In genomic region chr11:64642876-64643257, GRCh38 we compare ENCODE assay signal across 1 cellular context.
TF ChIP-seq lines count a peak whose summit lies in the region.

No MANE protein-coding gene starts in this region.

TF ChIP-seq in endothelial cell of umbilical vein, 7 proteins besides CTCF, POLR2A, EP300 and RAD21 (continued from another document):
- no peak for TF ChIP-seq MAX (IDR thresholded peaks at IDR 0.05; ENCODE audit: insufficient read depth, insufficient read length)
TF ChIP-seq in endothelial cell of umbilical vein: peak in this region for 1.
